In genomic region chr3:45796902-45797637, GRCh38 we compare ENCODE assay signal across 12 cellular contexts. TPM values are rescaled to one million over a fixed set of nuclear protein-coding genes. Genes with fewer than 3 reads are reported as not detected.
DNase-seq lines count a peak whose midpoint lies in the region; ATAC-seq, FAIRE-seq and TF ChIP-seq lines count a peak whose summit lies in the region.
"Had no signal": no experiment of that assay in that cellular context is flagged by ENCODE, and none has a peak within 500 bp of the region (broad histone marks: within the 10 kb centered on the region; RNA-seq: fewer than 3 reads in every experiment).

No MANE protein-coding gene starts in this region.

- no peaks in the 10 kb centered on the region for H3K9me3 Mint-ChIP-seq in effector memory CD8-positive, alpha-beta T cell
- no peaks in the 10 kb centered on the region for H3K9me3 Mint-ChIP-seq in nephron

- no peak for TF ChIP-seq RAD21 in HepG2 (CRISPR knock-in tag; IDR thresholded peaks at IDR 0.05)

- H3K27me3 Mint-ChIP-seq in effector memory CD8-positive, alpha-beta T cell = peaks cover 54 to 72% of the 10 kb centered on the region in 2 donors
- peaks cover 87% of the 10 kb centered on the region for H3K27me3 Mint-ChIP-seq in nephron (ENCODE audit: low read depth)

- no TSS peak for BruUV-seq in HepG2 (replicated peaks; lab: Mats Ljungman, UMichigan)

- no peak overlapping the region for H3K27ac Mint-ChIP-seq in effector memory CD8-positive, alpha-beta T cell
- no peak overlapping the region for H3K27ac Mint-ChIP-seq in nephron

- H3K27ac ChIP-seq in HepG2 (ENCODE audit: extremely low read length, insufficient read depth, low read length) (no peak overlapping the region), right lobe of liver (no peak overlapping the region), vagina (no peak overlapping the region)
- H3K27ac ChIP-seq: BLaER1, gastroesophageal sphincter had no signal

- no peaks in the 10 kb centered on the region for H3K36me3 Mint-ChIP-seq in effector memory CD8-positive, alpha-beta T cell (ENCODE audit: insufficient read depth)
- H3K36me3 Mint-ChIP-seq in nephron (ENCODE audit: low read depth) = no peaks in the 10 kb centered on the region

- peak overlapping the region; percentile 78 for H3K4me3 Mint-ChIP-seq in effector memory CD8-positive, alpha-beta T cell
- H3K4me3 Mint-ChIP-seq in nephron = peak overlapping the region; percentile 38 to 67 (median 66)

- CTCF ChIA-PET in HepG2 (lab: Yijun Ruan, JAX; ENCODE audit: low intra/inter-chr PET ratio, low total read pairs) = no interaction called here

- no peak overlapping the region for H3K9ac ChIP-seq in HepG2 (ENCODE audit: insufficient read depth, low read depth, low read length)
- H3K9ac ChIP-seq: BLaER1 had no signal

- no peak overlapping the region for H2AFZ ChIP-seq in HepG2 (ENCODE audit: low read length)

- intact Hi-C loops in HepG2 (cut with micrococcal nuclease; ENCODE audit: unreplicated experiment) (no loop called here), right lobe of liver (cut with DNase I) (no loop called here), vagina (cut with DNase I) (no loop called here)

- H3K9me3 ChIP-seq in HepG2 (ENCODE audit: low read length) (no peaks in the 10 kb centered on the region), right lobe of liver (no peaks in the 10 kb centered on the region), vagina (no peaks in the 10 kb centered on the region)
- H3K9me3 ChIP-seq: gastroesophageal sphincter had no signal

- in situ Hi-C loops in HepG2 (cut with HindIII; ENCODE audit: extremely low pct_ligation_motif_present, low pct_unique_long_range_greater_than_20kb) = no loop called here

- H3K4me1 Mint-ChIP-seq in effector memory CD8-positive, alpha-beta T cell (ENCODE audit: low read depth in 2 of 2) = peaks cover 5 to 9% of the 10 kb centered on the region in 2 donors
- H3K4me1 Mint-ChIP-seq in nephron = peaks cover 5% of the 10 kb centered on the region

- H3K36me3 ChIP-seq in HepG2 (replicated peaks in 1 of 2; ENCODE audit: control insufficient read depth in 1 of 2, insufficient read depth in 2 of 2, low read length in 2 of 2) (no peaks in the 10 kb centered on the region), right lobe of liver (no peaks in the 10 kb centered on the region), vagina (no peaks in the 10 kb centered on the region)
- H3K36me3 ChIP-seq: BLaER1, gastroesophageal sphincter had no signal

- TF ChIP-seq POLR2A in HepG2 (IDR thresholded peaks at IDR 0.05; ENCODE audit: insufficient read depth in 1 of 2, low read depth in 2 of 2, low read length in 2 of 2) = no peak
- TF ChIP-seq POLR2A in right lobe of liver (IDR thresholded peaks at IDR 0.05) = no peak
- TF ChIP-seq POLR2A in vagina (IDR thresholded peaks at IDR 0.05) = no peak

- H3K79me2 ChIP-seq in HepG2 (ENCODE audit: insufficient read depth, low read length) = no peaks in the 10 kb centered on the region

- H3K4me3 ChIP-seq in HepG2 (replicated peaks in 1 of 3; ENCODE audit: insufficient read depth in 1 of 3, low read depth in 2 of 3, low read length in 3 of 3) = no peak overlapping the region
- no peak overlapping the region for H3K4me3 ChIP-seq in right lobe of liver
- peak overlapping the region; percentile 37 to 45 for H3K4me3 ChIP-seq in vagina

- no peak for DNase-seq in HepG2 (ENCODE audit: low spot score)
- no peak for DNase-seq in right lobe of liver
- DNase-seq in effector memory CD8-positive, alpha-beta T cell = no peak
- peak in 1 of 2 donors; percentile 74 for DNase-seq in vagina (ENCODE audit: extremely low spot score in 2 of 2)
- no peak for DNase-seq in NCI-H748 (lab: John Stamatoyannopoulos, UW; ENCODE audit: unreplicated experiment)
- no peak for DNase-seq in NCI-H2107 treated with DMSO at 0.1 percent for 48 hours (lab: John Stamatoyannopoulos, UW; ENCODE audit: unreplicated experiment)
- no peak for DNase-seq in NCI-H2171 treated with DMSO at 0.1 percent for 48 hours (lab: John Stamatoyannopoulos, UW)
- DNase-seq: NCI-H2171, SHP77 had no signal

- no peak for TF ChIP-seq CTCF in HepG2 (CRISPR knock-in tag; IDR thresholded peaks at IDR 0.05)
- TF ChIP-seq CTCF in right lobe of liver (IDR thresholded peaks at IDR 0.05) = no peak
- no peak for TF ChIP-seq CTCF in nephron (IDR thresholded peaks at IDR 0.05; ENCODE audit: unreplicated experiment in 3 of 3)
- TF ChIP-seq CTCF in vagina (IDR thresholded peaks at IDR 0.05) = no peak

- 53% methylated on average over 12 of the region's 13 CpGs for WGBS in HepG2 (ENCODE audit: low lambda C conversion rate)
- WGBS in right lobe of liver (ENCODE audit: insufficient coverage, low coverage, low lambda C conversion rate, missing lambda C conversion rate) = 51% methylated on average over 9 of the region's 13 CpGs

- no peak overlapping the region for H3K4me2 ChIP-seq in HepG2 (ENCODE audit: low read depth, low read length)

- POLR2A ChIA-PET in HepG2 (lab: Yijun Ruan, JAX) = no interaction called here

- no peak for FAIRE-seq in HepG2 (lab: Jason Lieb, UNC)

- H4K20me1 ChIP-seq in HepG2 (ENCODE audit: insufficient read depth, low read length) = no peaks in the 10 kb centered on the region
- H4K20me1 ChIP-seq: BLaER1 had no signal

- H3K27me3 ChIP-seq in HepG2 (ENCODE audit: control insufficient read depth in 1 of 2, insufficient read depth in 2 of 2, low read length in 2 of 2) (peaks cover 2 to 63% of the 10 kb centered on the region in 2 experiments; a peak in 4 of 5 replicates), right lobe of liver (peaks cover 12 to 20% of the 10 kb centered on the region in 2 donors), vagina (no peaks in the 10 kb centered on the region)

- H3K4me1 ChIP-seq in HepG2 (ENCODE audit: insufficient read depth, low read length) (no peaks in the 10 kb centered on the region), right lobe of liver (peaks cover 0 to 11% (median 0%) of the 10 kb centered on the region in 4 donors), vagina (peaks cover 13% of the 10 kb centered on the region)

- TF ChIP-seq EP300 in HepG2 (IDR thresholded peaks at IDR 0.05; ENCODE audit: low read depth in 2 of 2, low read length in 2 of 2) = no peak
- TF ChIP-seq EP300 in HepG2 (CRISPR knock-in tag; IDR thresholded peaks at IDR 0.05; ENCODE audit: borderline replicate concordance) = no peak

- ATAC-seq in HepG2 = no peak
- no peak for ATAC-seq in right lobe of liver
- ATAC-seq in effector memory CD8-positive, alpha-beta T cell (replicated peaks) = no peak
- ATAC-seq: gastroesophageal sphincter had no signal

TF ChIP-seq in HepG2, 621 proteins besides CTCF, POLR2A, EP300 and RAD21:
- TF ChIP-seq TBX3 (IDR thresholded peaks at IDR 0.05; ENCODE audit: borderline replicate concordance) (no peak), ZNF768 (CRISPR knock-in tag; IDR thresholded peaks at IDR 0.05) (peak; percentile 27; the same call in 1 of the 2 replicates)

RNA-seq across cellular contexts. Expression of gene SLC6A20, which starts 0.7 kb away (rescaled TPM):
- not detected in 2 replicates for total RNA-seq in HepG2 (2016; rRNA removed; fragmentation: Illumina TruSeq; extraction: Trizol)
- not detected in 2 replicates for total RNA-seq in HepG2 (2016; cell fraction: cytosol; rRNA removed; fragmentation: Illumina TruSeq; extraction: Trizol; ENCODE audit: low read depth)
- not detected in 2 replicates for total RNA-seq in HepG2 (2016; cell fraction: insoluble cytoplasmic fraction; rRNA removed; fragmentation: Illumina TruSeq; extraction: Trizol)
- total RNA-seq in HepG2 (2016; cell fraction: membrane; rRNA removed; fragmentation: Illumina TruSeq; extraction: Trizol) = not detected in 2 replicates
- total RNA-seq in HepG2 (2016; cell fraction: nucleus; rRNA removed; fragmentation: Illumina TruSeq; extraction: Trizol) = not detected in 2 replicates
- 0.04 TPM in 1 of 2 replicates, not detected in the other for polyA plus RNA-seq in HepG2 (2011; rRNA removed)
- polyA plus RNA-seq in HepG2 (2011; cell fraction: cytosol; rRNA removed) = not detected in 2 replicates
- not detected in 2 replicates for polyA plus RNA-seq in HepG2 (2011; cell fraction: nucleus; rRNA removed)
- polyA plus RNA-seq in HepG2 (2012) = not detected in 2 replicates
- polyA plus RNA-seq in HepG2 (2016; cell fraction: cytosol; fragmentation: Illumina TruSeq; extraction: Trizol; ENCODE audit: low read depth) = not detected in 2 replicates
- polyA plus RNA-seq in HepG2 (2016; cell fraction: insoluble cytoplasmic fraction; fragmentation: Illumina TruSeq; extraction: Trizol; ENCODE audit: low read depth) = not detected in 2 replicates
- polyA plus RNA-seq in HepG2 (2016; cell fraction: membrane; fragmentation: Illumina TruSeq; extraction: Trizol; ENCODE audit: low read depth) = not detected in 2 replicates
- not detected in 2 replicates for polyA plus RNA-seq in HepG2 (2016; cell fraction: nucleus; fragmentation: Illumina TruSeq; extraction: Trizol; ENCODE audit: insufficient read depth, low read depth)
- polyA minus RNA-seq in HepG2 (2011; rRNA and poly(A)+ RNA removed; ENCODE audit: low replicate concordance) = not detected in 2 replicates
- polyA minus RNA-seq in HepG2 (2011; cell fraction: cytosol; rRNA and poly(A)+ RNA removed) = not detected in 2 replicates
- polyA minus RNA-seq in HepG2 (2011; cell fraction: nucleus; rRNA and poly(A)+ RNA removed) = not detected in 2 replicates
- total RNA-seq in right lobe of liver = under 1 TPM in 3 of 6 experiments, not detected in 3; 0.07 to 0.21 (median 0.12) TPM
- 2.9 TPM for total RNA-seq in vagina

RNA-seq across cellular contexts. Expression of gene LZTFL1, which starts 44.8 kb away (rescaled TPM):
- total RNA-seq in HepG2 (2016; rRNA removed; fragmentation: Illumina TruSeq; extraction: Trizol) = 16.6 and 27.3 TPM in 2 replicates
- total RNA-seq in HepG2 (2016; cell fraction: cytosol; rRNA removed; fragmentation: Illumina TruSeq; extraction: Trizol; ENCODE audit: low read depth) = 2.6 TPM in 2 replicates
- total RNA-seq in HepG2 (2016; cell fraction: insoluble cytoplasmic fraction; rRNA removed; fragmentation: Illumina TruSeq; extraction: Trizol) = 18.6 and 27.9 TPM in 2 replicates
- total RNA-seq in HepG2 (2016; cell fraction: membrane; rRNA removed; fragmentation: Illumina TruSeq; extraction: Trizol) = 7.0 and 7.7 TPM in 2 replicates
- 10.3 and 11.4 TPM in 2 replicates for total RNA-seq in HepG2 (2016; cell fraction: nucleus; rRNA removed; fragmentation: Illumina TruSeq; extraction: Trizol)
- 14.6 and 17.2 TPM in 2 replicates for polyA plus RNA-seq in HepG2 (2011; rRNA removed)
- polyA plus RNA-seq in HepG2 (2011; cell fraction: cytosol; rRNA removed) = 12.9 and 17.7 TPM in 2 replicates
- 10.4 and 11.6 TPM in 2 replicates for polyA plus RNA-seq in HepG2 (2011; cell fraction: nucleus; rRNA removed)
- 6.4 and 11.3 TPM in 2 replicates for polyA plus RNA-seq in HepG2 (2012)
- 2.7 and 4.1 TPM in 2 replicates for polyA plus RNA-seq in HepG2 (2016; cell fraction: cytosol; fragmentation: Illumina TruSeq; extraction: Trizol; ENCODE audit: low read depth)
- 25.3 and 28.2 TPM in 2 replicates for polyA plus RNA-seq in HepG2 (2016; cell fraction: insoluble cytoplasmic fraction; fragmentation: Illumina TruSeq; extraction: Trizol; ENCODE audit: low read depth)
- 5.7 and 6.5 TPM in 2 replicates for polyA plus RNA-seq in HepG2 (2016; cell fraction: membrane; fragmentation: Illumina TruSeq; extraction: Trizol; ENCODE audit: low read depth)
- polyA plus RNA-seq in HepG2 (2016; cell fraction: nucleus; fragmentation: Illumina TruSeq; extraction: Trizol; ENCODE audit: insufficient read depth, low read depth) = 12.6 and 13.8 TPM in 2 replicates
- polyA minus RNA-seq in HepG2 (2011; rRNA and poly(A)+ RNA removed; ENCODE audit: low replicate concordance) = 7.3 and 7.4 TPM in 2 replicates
- 4.0 and 6.9 TPM in 2 replicates for polyA minus RNA-seq in HepG2 (2011; cell fraction: cytosol; rRNA and poly(A)+ RNA removed)
- 9.0 and 12.6 TPM in 2 replicates for polyA minus RNA-seq in HepG2 (2011; cell fraction: nucleus; rRNA and poly(A)+ RNA removed)
- 10 to 100 TPM in 1 of 6 experiments, 1 to 10 TPM in 5; 2.6 to 12.8 (median 6.0) TPM for total RNA-seq in right lobe of liver
- total RNA-seq in vagina = 9.1 TPM

Comparison
In these comparisons a context has a peak if more than half of its experiments do, and no peak if none do; other contexts are left out.
1. H3K4me3 ChIP-seq: peak in vagina (2 of 2); none in HepG2 (0 of 3) and right lobe of liver (0 of 3).